Comparison of ENCODE assay signal across 10 cellular contexts in the genomic region with DNA sequence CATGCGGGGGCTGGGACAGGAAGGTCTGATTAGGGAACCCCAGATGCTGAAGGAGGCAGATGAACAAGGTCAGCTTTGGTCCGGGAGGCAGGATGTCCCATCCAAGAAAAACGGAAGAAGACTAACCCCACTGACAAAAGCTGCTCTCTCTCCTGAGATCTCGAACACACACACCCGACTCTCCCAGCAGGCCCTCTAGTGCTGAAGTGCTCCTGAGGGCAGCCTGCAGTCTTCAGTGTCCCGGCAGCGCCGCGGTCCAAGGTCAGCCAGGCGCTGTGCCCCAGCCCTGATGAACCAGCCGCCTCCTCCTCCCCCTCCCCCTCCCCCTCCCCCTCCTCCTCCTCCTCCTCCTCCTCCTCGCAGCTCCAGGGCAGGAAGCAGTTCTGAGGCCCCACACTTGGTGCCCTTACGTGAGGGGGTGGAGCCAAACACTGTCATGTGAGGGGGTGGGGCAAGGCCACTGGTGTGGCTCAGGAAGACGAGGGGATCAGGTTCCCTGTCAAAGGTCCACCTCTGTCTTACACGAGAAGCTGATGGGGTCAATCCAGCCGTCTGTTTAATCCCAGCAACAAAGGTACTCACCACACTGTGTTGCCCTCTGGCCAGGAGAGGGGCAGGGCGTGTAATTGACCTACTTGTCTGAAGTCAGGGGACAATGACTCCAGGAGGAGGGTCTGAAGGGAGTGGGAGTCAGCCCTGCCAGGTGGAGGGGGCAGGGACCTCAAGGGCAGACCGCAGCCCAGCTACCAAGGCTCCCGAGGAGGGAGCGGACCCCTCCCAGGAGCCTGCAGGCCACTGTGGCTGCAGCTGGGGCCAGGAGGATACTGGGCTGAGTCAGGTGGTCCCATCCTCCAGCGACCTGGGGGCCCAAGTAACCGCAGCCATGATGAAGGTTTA. TPM values are rescaled to one million over a fixed set of nuclear protein-coding genes. Genes with fewer than 3 reads are reported as not detected.
DNase-seq lines count a peak whose midpoint lies in the region; ATAC-seq and TF ChIP-seq lines count a peak whose summit lies in the region.
"Had no signal": no experiment of that assay in that cellular context is flagged by ENCODE, and none has a peak within 500 bp of the region (broad histone marks: within the 10 kb centered on the region; RNA-seq: fewer than 3 reads in every experiment).

No MANE protein-coding gene starts in this region.

- TF ChIP-seq CTCF in AG09309 (IDR thresholded peaks at IDR 0.05; ENCODE audit: control insufficient read depth, insufficient read depth, low read depth, low read length, missing control alignments) (no peak), PC-9 (conservative IDR thresholded peaks at IDR 0.05) (no peak), transverse colon (IDR thresholded peaks at IDR 0.05) (no peak)

- H3K4me2 ChIP-seq in PC-9, result peak overlapping the region; percentile 42

- in situ Hi-C loops in transverse colon (cut with MboI; ENCODE audit: low pct_ligation_motif_present in 1 of 4, low pct_unique_long_range_greater_than_20kb in 1 of 4, low sequenced_read_pairs in 3 of 4), result no loop called here

- TF ChIP-seq POLR2A in transverse colon (IDR thresholded peaks at IDR 0.05), result no peak

- no CpG with 5 or more reads among the region's 22 CpGs for WGBS in iPS DF 6.9 (ENCODE audit: insufficient coverage, insufficient read length)
- WGBS in transverse colon (ENCODE audit: low coverage in 1 of 2), 2 donors, result 0 to 60% methylated on average over 1 to 14 of the region's 22 CpGs

- H3K27ac ChIP-seq in PC-9 (no peak overlapping the region), iPS DF 6.9 (ENCODE audit: low read length) (no peak overlapping the region), transverse colon (no peak overlapping the region)

- H4K20me1 ChIP-seq in PC-9 (ENCODE audit: insufficient read depth), result no peaks in the 10 kb centered on the region

- H2AFZ ChIP-seq in PC-9, result no peak overlapping the region

- ATAC-seq in GM18868 (IDR thresholded peaks at IDR 0.05; ENCODE audit: unreplicated experiment) (peak; percentile 51), HG03045 (IDR thresholded peaks at IDR 0.05; ENCODE audit: unreplicated experiment) (no peak)

- H3K9me2 ChIP-seq in PC-9 (ENCODE audit: insufficient read depth), result no peaks in the 10 kb centered on the region

- no peaks in the 10 kb centered on the region for H3K79me2 ChIP-seq in PC-9 (ENCODE audit: low read depth)

- H3K4me3 ChIP-seq in AG09309 (ENCODE audit: control insufficient read depth, low read depth, low read length) (peak overlapping the region; percentile 7), PC-9 (no peak overlapping the region), iPS DF 6.9 (ENCODE audit: low read length) (no peak overlapping the region), transverse colon (no peak overlapping the region)

- DNase-seq in AG09309 (ENCODE audit: low read depth), result no peak
- peak in 1 of 2 experiments; percentile 50 for DNase-seq in PC-9
- DNase-seq in iPS DF 6.9 (ENCODE audit: low read depth, low spot score), result peak; percentile 20
- DNase-seq in transverse colon, result no peak
- DNase-seq in amygdala (lab: John Stamatoyannopoulos, UW), result no peak
- DNase-seq in posterior cingulate gyrus, result no peak
- DNase-seq: NCI-H1105 treated with DMSO at 0.1 percent for 48 hours had no signal

- H3K4me1 ChIP-seq in PC-9 (replicated peaks; ENCODE audit: insufficient read depth) (no peaks in the 10 kb centered on the region), iPS DF 6.9 (ENCODE audit: control insufficient read depth, insufficient read depth, low read length) (no peaks in the 10 kb centered on the region), transverse colon (no peaks in the 10 kb centered on the region)

- POLR2A ChIA-PET in PC-9 (lab: Charles Lee; ENCODE audit: unreplicated experiment), result interaction anchor here (0.6 kb wide), 2 partner anchors 208 to 315 kb away, joined by 5 to 13 read pairs; no protein-coding TSS in a partner anchor

- H3K36me3 ChIP-seq in PC-9 (ENCODE audit: low read depth) (no peaks in the 10 kb centered on the region), iPS DF 6.9 (ENCODE audit: control insufficient read depth, insufficient read depth, low read length) (no peaks in the 10 kb centered on the region), transverse colon (no peaks in the 10 kb centered on the region)

- no TSS peak for BruUV-seq in PC-9 (replicated peaks; lab: Mats Ljungman, UMichigan)

- intact Hi-C loops in PC-9 (cut with micrococcal nuclease; ENCODE audit: unreplicated experiment) (no loop called here), transverse colon (cut with DNase I; ENCODE audit: low total_unique reads) (no loop called here), posterior cingulate gyrus (cut with DNase I) (no loop called here)

- H3K9me3 ChIP-seq in PC-9 (ENCODE audit: insufficient read depth, low read depth) (no peaks in the 10 kb centered on the region), iPS DF 6.9 (ENCODE audit: control insufficient read depth, insufficient read depth, low read length) (no peaks in the 10 kb centered on the region; the same call in 1 of the 2 replicates), transverse colon (peaks cover 0 to 3% of the 10 kb centered on the region in 2 donors)

- no peaks in the 10 kb centered on the region for H3K27me3 ChIP-seq in PC-9 (ENCODE audit: insufficient read depth, low read depth)
- H3K27me3 ChIP-seq in iPS DF 6.9 (ENCODE audit: control insufficient read depth, insufficient read depth, low read length), result no peaks in the 10 kb centered on the region
- H3K27me3 ChIP-seq in transverse colon, result peaks cover 9% of the 10 kb centered on the region

- CTCF ChIA-PET in PC-9 (lab: Charles Lee), result no interaction called here

- TF ChIP-seq EP300 in transverse colon (IDR thresholded peaks at IDR 0.05; ENCODE audit: low read depth), result no peak

- H3F3A ChIP-seq in PC-9 (ENCODE audit: insufficient read depth, low read depth), result no peaks in the 10 kb centered on the region

RNA-seq across cellular contexts. Expression of a gene that starts 34.3 kb away (rescaled TPM):
- not detected in 2 replicates for total RNA-seq in PC-9 (2021)
- total RNA-seq in transverse colon, result not detected
- total RNA-seq: posterior vena cava had no signal
